Comparison of ENCODE assay signal across 1 cellular context in the genomic region with DNA sequence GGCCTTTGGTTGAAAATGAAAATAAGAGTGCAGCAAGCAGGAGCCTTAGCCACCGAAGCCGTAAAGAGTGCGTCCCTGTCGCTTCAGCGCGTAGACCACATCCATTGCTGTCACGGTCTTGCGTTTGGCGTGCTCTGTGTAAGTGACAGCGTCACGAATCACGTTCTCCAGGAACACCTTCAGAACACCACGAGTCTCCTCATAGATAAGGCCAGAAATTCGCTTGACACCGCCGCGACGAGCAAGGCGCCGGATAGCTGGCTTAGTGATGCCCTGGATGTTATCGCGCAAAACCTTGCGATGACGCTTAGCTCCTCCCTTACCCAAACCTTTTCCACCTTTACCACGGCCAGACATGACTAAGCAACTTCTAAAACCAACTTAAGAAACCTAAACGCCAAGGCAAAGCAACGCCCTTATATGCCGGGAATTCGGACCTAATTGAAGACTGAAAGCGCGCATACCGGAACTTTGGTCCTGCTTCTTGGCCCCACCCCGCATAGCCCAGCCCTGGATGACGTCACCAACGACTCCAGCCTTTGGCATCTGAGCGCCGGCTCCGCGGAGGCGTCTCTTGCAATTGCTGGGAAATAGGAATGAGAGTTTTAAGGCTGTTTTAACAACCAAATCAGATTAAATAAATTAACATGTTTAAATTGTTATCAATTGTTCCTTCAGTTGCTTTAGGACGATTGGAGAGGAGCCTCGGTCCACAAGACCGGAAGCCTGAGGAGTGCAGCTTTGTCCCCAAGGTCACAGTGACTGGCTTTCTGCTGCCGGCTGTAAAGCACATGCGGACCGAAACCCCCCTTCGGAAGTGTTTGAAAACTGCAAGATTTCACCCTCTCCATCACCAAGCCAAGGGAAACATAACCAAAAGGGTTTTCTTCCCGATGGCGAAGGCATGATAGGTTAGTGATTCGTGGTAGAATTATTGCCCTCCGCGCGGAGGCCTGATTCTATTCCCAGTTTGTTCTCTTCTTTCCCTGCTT.
TF ChIP-seq lines count a peak whose summit lies in the region.

No MANE protein-coding gene starts in this region.

TF ChIP-seq in K562, 482 proteins besides CTCF, POLR2A, EP300 and RAD21 (continued from another document and continues in another):
- 0 out of 2 replicates have a peak, but pooled peaks have one; percentile 32 for TF ChIP-seq SMC3 (conservative IDR thresholded peaks at IDR 0.05; ENCODE audit: insufficient read depth, low read depth, low read length)
- TF ChIP-seq, protein P1, sequence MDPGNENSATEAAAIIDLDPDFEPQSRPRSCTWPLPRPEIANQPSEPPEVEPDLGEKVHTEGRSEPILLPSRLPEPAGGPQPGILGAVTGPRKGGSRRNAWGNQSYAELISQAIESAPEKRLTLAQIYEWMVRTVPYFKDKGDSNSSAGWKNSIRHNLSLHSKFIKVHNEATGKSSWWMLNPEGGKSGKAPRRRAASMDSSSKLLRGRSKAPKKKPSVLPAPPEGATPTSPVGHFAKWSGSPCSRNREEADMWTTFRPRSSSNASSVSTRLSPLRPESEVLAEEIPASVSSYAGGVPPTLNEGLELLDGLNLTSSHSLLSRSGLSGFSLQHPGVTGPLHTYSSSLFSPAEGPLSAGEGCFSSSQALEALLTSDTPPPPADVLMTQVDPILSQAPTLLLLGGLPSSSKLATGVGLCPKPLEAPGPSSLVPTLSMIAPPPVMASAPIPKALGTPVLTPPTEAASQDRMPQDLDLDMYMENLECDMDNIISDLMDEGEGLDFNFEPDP (CRISPR knock-in tag; IDR thresholded peaks at IDR 0.05): no peak
- TF ChIP-seq, protein P2, sequence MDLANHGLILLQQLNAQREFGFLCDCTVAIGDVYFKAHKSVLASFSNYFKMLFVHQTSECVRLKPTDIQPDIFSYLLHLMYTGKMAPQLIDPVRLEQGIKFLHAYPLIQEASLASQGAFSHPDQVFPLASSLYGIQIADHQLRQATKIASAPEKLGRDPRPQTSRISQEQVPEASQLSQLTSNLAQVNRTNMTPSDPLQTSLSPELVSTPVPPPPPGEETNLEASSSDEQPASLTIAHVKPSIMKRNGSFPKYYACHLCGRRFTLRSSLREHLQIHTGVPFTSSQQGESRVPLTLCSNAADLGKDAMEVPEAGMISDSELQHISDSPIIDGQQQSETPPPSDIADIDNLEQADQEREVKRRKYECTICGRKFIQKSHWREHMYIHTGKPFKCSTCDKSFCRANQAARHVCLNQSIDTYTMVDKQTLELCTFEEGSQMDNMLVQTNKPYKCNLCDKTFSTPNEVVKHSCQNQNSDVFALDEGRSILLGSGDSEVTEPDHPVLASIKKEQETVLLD (IDR thresholded peaks at IDR 0.05): peak; percentile 91
- TF ChIP-seq SREBF1 (IDR thresholded peaks at IDR 0.05; ENCODE audit: borderline replicate concordance, low read depth, low read length): no peak
- no peak for TF ChIP-seq WHSC1 (IDR thresholded peaks at IDR 0.05; ENCODE audit: low read length)
- peak; percentile 85 for TF ChIP-seq GABPA (tag; conservative IDR thresholded peaks at IDR 0.05; ENCODE audit: low read depth)
- TF ChIP-seq ASH1L (IDR thresholded peaks at IDR 0.05; ENCODE audit: borderline replicate concordance, low read depth, partially characterized antibody): peak; percentile 97
- TF ChIP-seq, protein P3, sequence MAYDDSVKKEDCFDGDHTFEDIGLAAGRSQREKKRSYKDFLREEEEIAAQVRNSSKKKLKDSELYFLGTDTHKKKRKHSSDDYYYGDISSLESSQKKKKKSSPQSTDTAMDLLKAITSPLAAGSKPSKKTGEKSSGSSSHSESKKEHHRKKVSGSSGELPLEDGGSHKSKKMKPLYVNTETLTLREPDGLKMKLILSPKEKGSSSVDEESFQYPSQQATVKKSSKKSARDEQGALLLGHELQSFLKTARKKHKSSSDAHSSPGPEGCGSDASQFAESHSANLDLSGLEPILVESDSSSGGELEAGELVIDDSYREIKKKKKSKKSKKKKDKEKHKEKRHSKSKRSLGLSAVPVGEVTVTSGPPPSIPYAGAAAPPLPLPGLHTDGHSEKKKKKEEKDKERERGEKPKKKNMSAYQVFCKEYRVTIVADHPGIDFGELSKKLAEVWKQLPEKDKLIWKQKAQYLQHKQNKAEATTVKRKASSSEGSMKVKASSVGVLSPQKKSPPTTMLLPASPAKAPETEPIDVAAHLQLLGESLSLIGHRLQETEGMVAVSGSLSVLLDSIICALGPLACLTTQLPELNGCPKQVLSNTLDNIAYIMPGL (CRISPR knock-in tag; IDR thresholded peaks at IDR 0.05): peak; percentile 14
- TF ChIP-seq, protein P4, sequence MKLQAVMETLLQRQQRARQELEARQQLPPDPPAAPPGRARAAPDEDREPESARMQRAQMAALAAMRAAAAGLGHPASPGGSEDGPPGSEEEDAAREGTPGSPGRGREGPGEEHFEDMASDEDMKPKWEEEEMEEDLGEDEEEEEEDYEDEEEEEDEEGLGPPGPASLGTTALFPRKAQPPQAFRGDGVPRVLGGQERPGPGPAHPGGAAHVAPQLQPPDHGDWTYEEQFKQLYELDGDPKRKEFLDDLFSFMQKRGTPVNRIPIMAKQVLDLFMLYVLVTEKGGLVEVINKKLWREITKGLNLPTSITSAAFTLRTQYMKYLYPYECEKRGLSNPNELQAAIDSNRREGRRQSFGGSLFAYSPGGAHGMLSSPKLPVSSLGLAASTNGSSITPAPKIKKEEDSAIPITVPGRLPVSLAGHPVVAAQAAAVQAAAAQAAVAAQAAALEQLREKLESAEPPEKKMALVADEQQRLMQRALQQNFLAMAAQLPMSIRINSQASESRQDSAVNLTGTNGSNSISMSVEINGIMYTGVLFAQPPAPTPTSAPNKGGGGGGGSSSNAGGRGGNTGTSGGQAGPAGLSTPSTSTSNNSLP (IDR thresholded peaks at IDR 0.05; ENCODE audit: borderline replicate concordance, low read depth, low read length): peak; percentile 70; the same call in 1 of the 2 replicates
- peak; percentile 92 for TF ChIP-seq CHD2 (IDR thresholded peaks at IDR 0.05; ENCODE audit: low read depth, low read length)
- TF ChIP-seq FOXK1 (CRISPR knock-in tag; IDR thresholded peaks at IDR 0.05; ENCODE audit: borderline replicate concordance): no peak
- TF ChIP-seq, protein P5, sequence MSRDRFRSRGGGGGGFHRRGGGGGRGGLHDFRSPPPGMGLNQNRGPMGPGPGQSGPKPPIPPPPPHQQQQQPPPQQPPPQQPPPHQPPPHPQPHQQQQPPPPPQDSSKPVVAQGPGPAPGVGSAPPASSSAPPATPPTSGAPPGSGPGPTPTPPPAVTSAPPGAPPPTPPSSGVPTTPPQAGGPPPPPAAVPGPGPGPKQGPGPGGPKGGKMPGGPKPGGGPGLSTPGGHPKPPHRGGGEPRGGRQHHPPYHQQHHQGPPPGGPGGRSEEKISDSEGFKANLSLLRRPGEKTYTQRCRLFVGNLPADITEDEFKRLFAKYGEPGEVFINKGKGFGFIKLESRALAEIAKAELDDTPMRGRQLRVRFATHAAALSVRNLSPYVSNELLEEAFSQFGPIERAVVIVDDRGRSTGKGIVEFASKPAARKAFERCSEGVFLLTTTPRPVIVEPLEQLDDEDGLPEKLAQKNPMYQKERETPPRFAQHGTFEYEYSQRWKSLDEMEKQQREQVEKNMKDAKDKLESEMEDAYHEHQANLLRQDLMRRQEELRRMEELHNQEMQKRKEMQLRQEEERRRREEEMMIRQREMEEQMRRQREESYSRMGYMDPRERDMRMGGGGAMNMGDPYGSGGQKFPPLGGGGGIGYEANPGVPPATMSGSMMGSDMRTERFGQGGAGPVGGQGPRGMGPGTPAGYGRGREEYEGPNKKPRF (IDR thresholded peaks at IDR 0.05; ENCODE audit: low read depth, low read length): peak; percentile 66; the same call in 1 of the 2 replicates
- TF ChIP-seq MYC (IDR thresholded peaks at IDR 0.05; ENCODE audit: low read depth, low read length): peak; percentile 69; the same call in 1 of the 2 replicates
- TF ChIP-seq MYC (CRISPR knock-in tag; IDR thresholded peaks at IDR 0.05; ENCODE audit: borderline replicate concordance, low read depth): peak; percentile 83; the same call in 1 of the 2 replicates
- peak; percentile 100 for TF ChIP-seq CC2D1A (IDR thresholded peaks at IDR 0.05)
- TF ChIP-seq CREM (IDR thresholded peaks at IDR 0.05; ENCODE audit: low read depth): peak; percentile 93
- 0 out of 2 replicates have a peak, but pooled peaks have one; percentile 42 for TF ChIP-seq ZNF707 (CRISPR knock-in tag; conservative IDR thresholded peaks at IDR 0.05)
- TF ChIP-seq, protein P6, sequence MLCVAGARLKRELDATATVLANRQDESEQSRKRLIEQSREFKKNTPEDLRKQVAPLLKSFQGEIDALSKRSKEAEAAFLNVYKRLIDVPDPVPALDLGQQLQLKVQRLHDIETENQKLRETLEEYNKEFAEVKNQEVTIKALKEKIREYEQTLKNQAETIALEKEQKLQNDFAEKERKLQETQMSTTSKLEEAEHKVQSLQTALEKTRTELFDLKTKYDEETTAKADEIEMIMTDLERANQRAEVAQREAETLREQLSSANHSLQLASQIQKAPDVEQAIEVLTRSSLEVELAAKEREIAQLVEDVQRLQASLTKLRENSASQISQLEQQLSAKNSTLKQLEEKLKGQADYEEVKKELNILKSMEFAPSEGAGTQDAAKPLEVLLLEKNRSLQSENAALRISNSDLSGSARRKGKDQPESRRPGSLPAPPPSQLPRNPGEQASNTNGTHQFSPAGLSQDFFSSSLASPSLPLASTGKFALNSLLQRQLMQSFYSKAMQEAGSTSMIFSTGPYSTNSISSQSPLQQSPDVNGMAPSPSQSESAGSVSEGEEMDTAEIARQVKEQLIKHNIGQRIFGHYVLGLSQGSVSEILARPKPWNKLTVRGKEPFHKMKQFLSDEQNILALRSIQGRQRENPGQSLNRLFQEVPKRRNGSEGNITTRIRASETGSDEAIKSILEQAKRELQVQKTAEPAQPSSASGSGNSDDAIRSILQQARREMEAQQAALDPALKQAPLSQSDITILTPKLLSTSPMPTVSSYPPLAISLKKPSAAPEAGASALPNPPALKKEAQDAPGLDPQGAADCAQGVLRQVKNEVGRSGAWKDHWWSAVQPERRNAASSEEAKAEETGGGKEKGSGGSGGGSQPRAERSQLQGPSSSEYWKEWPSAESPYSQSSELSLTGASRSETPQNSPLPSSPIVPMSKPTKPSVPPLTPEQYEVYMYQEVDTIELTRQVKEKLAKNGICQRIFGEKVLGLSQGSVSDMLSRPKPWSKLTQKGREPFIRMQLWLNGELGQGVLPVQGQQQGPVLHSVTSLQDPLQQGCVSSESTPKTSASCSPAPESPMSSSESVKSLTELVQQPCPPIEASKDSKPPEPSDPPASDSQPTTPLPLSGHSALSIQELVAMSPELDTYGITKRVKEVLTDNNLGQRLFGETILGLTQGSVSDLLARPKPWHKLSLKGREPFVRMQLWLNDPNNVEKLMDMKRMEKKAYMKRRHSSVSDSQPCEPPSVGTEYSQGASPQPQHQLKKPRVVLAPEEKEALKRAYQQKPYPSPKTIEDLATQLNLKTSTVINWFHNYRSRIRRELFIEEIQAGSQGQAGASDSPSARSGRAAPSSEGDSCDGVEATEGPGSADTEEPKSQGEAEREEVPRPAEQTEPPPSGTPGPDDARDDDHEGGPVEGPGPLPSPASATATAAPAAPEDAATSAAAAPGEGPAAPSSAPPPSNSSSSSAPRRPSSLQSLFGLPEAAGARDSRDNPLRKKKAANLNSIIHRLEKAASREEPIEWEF (CRISPR knock-in tag; IDR thresholded peaks at IDR 0.05): no peak; the same call in 1 of the 2 replicates
- TF ChIP-seq ILK (tag; IDR thresholded peaks at IDR 0.05; ENCODE audit: borderline replicate concordance, low read depth): no peak
- no peak for TF ChIP-seq KLF16 (IDR thresholded peaks at IDR 0.05)
- TF ChIP-seq, protein P7, sequence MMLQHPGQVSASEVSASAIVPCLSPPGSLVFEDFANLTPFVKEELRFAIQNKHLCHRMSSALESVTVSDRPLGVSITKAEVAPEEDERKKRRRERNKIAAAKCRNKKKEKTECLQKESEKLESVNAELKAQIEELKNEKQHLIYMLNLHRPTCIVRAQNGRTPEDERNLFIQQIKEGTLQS (IDR thresholded peaks at IDR 0.05): peak; percentile 100
- TF ChIP-seq, protein P7 (CRISPR knock-in tag; conservative IDR thresholded peaks at IDR 0.05): peak; percentile 98
- TF ChIP-seq, protein P8, sequence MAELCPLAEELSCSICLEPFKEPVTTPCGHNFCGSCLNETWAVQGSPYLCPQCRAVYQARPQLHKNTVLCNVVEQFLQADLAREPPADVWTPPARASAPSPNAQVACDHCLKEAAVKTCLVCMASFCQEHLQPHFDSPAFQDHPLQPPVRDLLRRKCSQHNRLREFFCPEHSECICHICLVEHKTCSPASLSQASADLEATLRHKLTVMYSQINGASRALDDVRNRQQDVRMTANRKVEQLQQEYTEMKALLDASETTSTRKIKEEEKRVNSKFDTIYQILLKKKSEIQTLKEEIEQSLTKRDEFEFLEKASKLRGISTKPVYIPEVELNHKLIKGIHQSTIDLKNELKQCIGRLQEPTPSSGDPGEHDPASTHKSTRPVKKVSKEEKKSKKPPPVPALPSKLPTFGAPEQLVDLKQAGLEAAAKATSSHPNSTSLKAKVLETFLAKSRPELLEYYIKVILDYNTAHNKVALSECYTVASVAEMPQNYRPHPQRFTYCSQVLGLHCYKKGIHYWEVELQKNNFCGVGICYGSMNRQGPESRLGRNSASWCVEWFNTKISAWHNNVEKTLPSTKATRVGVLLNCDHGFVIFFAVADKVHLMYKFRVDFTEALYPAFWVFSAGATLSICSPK (IDR thresholded peaks at IDR 0.05; ENCODE audit: borderline replicate concordance): no peak
- TF ChIP-seq ESRRB (CRISPR knock-in tag; IDR thresholded peaks at IDR 0.05; ENCODE audit: borderline replicate concordance): peak; percentile 27; the same call in 1 of the 2 replicates
- peak; percentile 5; the same call in 1 of the 2 replicates for TF ChIP-seq ZNF764 (CRISPR knock-in tag; IDR thresholded peaks at IDR 0.05; ENCODE audit: low read depth)
- no peak for TF ChIP-seq SRSF7 (optimal IDR thresholded peaks at IDR 0.05; ENCODE audit: low read depth, low read length)
- TF ChIP-seq, protein P9, sequence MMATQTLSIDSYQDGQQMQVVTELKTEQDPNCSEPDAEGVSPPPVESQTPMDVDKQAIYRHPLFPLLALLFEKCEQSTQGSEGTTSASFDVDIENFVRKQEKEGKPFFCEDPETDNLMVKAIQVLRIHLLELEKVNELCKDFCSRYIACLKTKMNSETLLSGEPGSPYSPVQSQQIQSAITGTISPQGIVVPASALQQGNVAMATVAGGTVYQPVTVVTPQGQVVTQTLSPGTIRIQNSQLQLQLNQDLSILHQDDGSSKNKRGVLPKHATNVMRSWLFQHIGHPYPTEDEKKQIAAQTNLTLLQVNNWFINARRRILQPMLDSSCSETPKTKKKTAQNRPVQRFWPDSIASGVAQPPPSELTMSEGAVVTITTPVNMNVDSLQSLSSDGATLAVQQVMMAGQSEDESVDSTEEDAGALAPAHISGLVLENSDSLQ (IDR thresholded peaks at IDR 0.05): peak; percentile 87
- peak; percentile 78 for TF ChIP-seq NUFIP1 (IDR thresholded peaks at IDR 0.05; ENCODE audit: partially characterized antibody)
- no peak for TF ChIP-seq RBM17 (IDR thresholded peaks at IDR 0.05; ENCODE audit: borderline replicate concordance, low read depth, low read length)
- no peak; the same call in none of the 2 replicates for TF ChIP-seq MEF2A (IDR thresholded peaks at IDR 0.05; ENCODE audit: control insufficient read depth, low read depth, low read length)
- TF ChIP-seq TCF7 (IDR thresholded peaks at IDR 0.05; ENCODE audit: borderline replicate concordance): no peak; the same call in 1 of the 2 replicates
